8 cellular contexts compared by ENCODE assay signal in genomic region chr1:35539073-35539823, GRCh38. TPM values are rescaled to one million over a fixed set of nuclear protein-coding genes. Genes with fewer than 3 reads are reported as not detected.
DNase-seq lines count a peak whose midpoint lies in the region; ATAC-seq, FAIRE-seq and TF ChIP-seq lines count a peak whose summit lies in the region.

No MANE protein-coding gene starts in this region.

- peaks cover 39 to 64% of the 10 kb centered on the region in 2 experiments for H3K79me1 ChIP-seq in IMR-90 (ENCODE audit: low read depth in 1 of 2, low read length in 2 of 2)

- peak; percentile 18 for DNase-seq in GM13976 (ENCODE audit: low spot score)
- no peak for DNase-seq in IMR-90
- DNase-seq in left lung: no peak
- no peak for DNase-seq in SIG-M5 (lab: John Stamatoyannopoulos, UW)
- no peak for DNase-seq in RCC 7860 (ENCODE audit: low spot score)
- no peak for DNase-seq in NCI-H187 treated with DMSO at 0.1 percent for 48 hours (lab: John Stamatoyannopoulos, UW)
- no peak for DNase-seq in HuH-7.5 (ENCODE audit: low spot score)

- H2AK5ac ChIP-seq in IMR-90 (ENCODE audit: low read depth, low read length): peak overlapping the region; percentile 79; the same call in 1 of the 2 replicates

- H4K8ac ChIP-seq in IMR-90 (ENCODE audit: low read depth in 2 of 2, low read length in 2 of 2): peak overlapping the region in 1 of 2 experiments; percentile 11; a peak in 3 of 4 replicates

- intact Hi-C loops in IMR-90 (cut with micrococcal nuclease): loop anchor here (2.0 kb wide), 1 partner anchor 84 kb away; no protein-coding TSS in a partner anchor
- intact Hi-C loops in left lung (cut with DNase I): no loop called here

- H2AFZ ChIP-seq in IMR-90 (replicated peaks; ENCODE audit: low read length, poor library complexity): no peak overlapping the region

- H4K20me1 ChIP-seq in IMR-90 (ENCODE audit: insufficient read depth, low read length): peaks cover 21% of the 10 kb centered on the region; the same call in 1 of the 2 replicates

- no peak for TF ChIP-seq POLR2A in IMR-90 (IDR thresholded peaks at IDR 0.05; ENCODE audit: low read depth, low read length)

- H3K18ac ChIP-seq in IMR-90 (ENCODE audit: low read depth, low read length): peak overlapping the region; percentile 86

- H3K27ac ChIP-seq in IMR-90 (ENCODE audit: insufficient read depth, low read length): peak overlapping the region; percentile 81; the same call in 1 of the 2 replicates
- H3K27ac ChIP-seq in left lung: peak overlapping the region; percentile 51 to 60

- peaks cover 24% of the 10 kb centered on the region for H3K9me1 ChIP-seq in IMR-90 (ENCODE audit: insufficient read depth, low read length)

- no peak overlapping the region; the same call in 1 of the 2 replicates for H3K56ac ChIP-seq in IMR-90 (ENCODE audit: extremely low read depth, insufficient read depth, low read length)

- peak overlapping the region; percentile 20 for H2AK9ac ChIP-seq in IMR-90 (replicated peaks; ENCODE audit: low read depth, low read length, poor library complexity)

- H3K4me1 ChIP-seq in IMR-90 (ENCODE audit: control insufficient read depth, insufficient read depth, low read length): peaks cover 23% of the 10 kb centered on the region
- peaks cover 16 to 59% of the 10 kb centered on the region in 2 donors for H3K4me1 ChIP-seq in left lung

- peak overlapping the region; percentile 2; the same call in 1 of the 2 replicates for H3K9ac ChIP-seq in IMR-90 (ENCODE audit: low read depth, low read length)

- no peaks in the 10 kb centered on the region for H3K9me3 Mint-ChIP-seq in activated naive CD4-positive, alpha-beta T cell treated with anti-CD3 and anti-CD28 coated beads, Interleukin-2, amount 50 U/mL, for 24 hours

- peak overlapping the region; percentile 92 for H3K27ac Mint-ChIP-seq in activated naive CD4-positive, alpha-beta T cell treated with anti-CD3 and anti-CD28 coated beads, Interleukin-2, amount 50 U/mL, for 24 hours

- H3K36me3 Mint-ChIP-seq in activated naive CD4-positive, alpha-beta T cell treated with anti-CD3 and anti-CD28 coated beads, Interleukin-2, amount 50 U/mL, for 24 hours: peaks cover 6% of the 10 kb centered on the region

- peak overlapping the region; percentile 79 for H3K23ac ChIP-seq in IMR-90 (ENCODE audit: low read depth, low read length)

- ATAC-seq in IMR-90 (ENCODE audit: low read depth) (peak; percentile 33), left lung (peak; percentile 60)

- dilution Hi-C loops in IMR-90 (cut with HindIII; ENCODE audit: low sequenced_read_pairs, unreplicated experiment): no loop called here

- peak overlapping the region; percentile 39 for H2BK120ac ChIP-seq in IMR-90 (ENCODE audit: low read depth, low read length)

- no peak for FAIRE-seq in RCC 7860 (lab: Jason Lieb, UNC)

- H3K9me3 ChIP-seq in IMR-90 (ENCODE audit: control insufficient read depth, insufficient read depth, low read length): no peaks in the 10 kb centered on the region
- H3K9me3 ChIP-seq in left lung: no peaks in the 10 kb centered on the region

- H3K4me3 Mint-ChIP-seq in activated naive CD4-positive, alpha-beta T cell treated with anti-CD3 and anti-CD28 coated beads, Interleukin-2, amount 50 U/mL, for 24 hours: peak overlapping the region; percentile 75

- H3K4me1 Mint-ChIP-seq in activated naive CD4-positive, alpha-beta T cell treated with anti-CD3 and anti-CD28 coated beads, Interleukin-2, amount 50 U/mL, for 24 hours: peaks cover 89% of the 10 kb centered on the region

- CTCF ChIA-PET in IMR-90 (lab: Yijun Ruan, JAX): interaction anchor here (0.6 to 3.7 kb wide), 2 partner anchors 30 to 88 kb away, joined by 5 to 12 read pairs; no protein-coding TSS in a partner anchor

- H3K36me3 ChIP-seq in IMR-90 (ENCODE audit: control insufficient read depth, insufficient read depth, low read length) (peaks cover 1% of the 10 kb centered on the region; the same call in 1 of the 2 replicates), left lung (no peaks in the 10 kb centered on the region)

- H3K4me3 ChIP-seq in IMR-90 (ENCODE audit: insufficient read depth, low read depth, low read length) (no peak overlapping the region), left lung (no peak overlapping the region)

- H4K91ac ChIP-seq in IMR-90 (ENCODE audit: insufficient read depth, low read depth, low read length): peak overlapping the region; percentile 57

- WGBS in IMR-90 (ENCODE audit: extremely low coverage in 2 of 2, insufficient read length in 1 of 2), 2 experiments: no CpG with 5 or more reads among the region's 6 CpGs

- H2BK15ac ChIP-seq in IMR-90 (ENCODE audit: low read depth, low read length): peak overlapping the region; percentile 66; the same call in 2 of the 3 replicates

- POLR2A ChIA-PET in IMR-90 (lab: Charles Lee; ENCODE audit: unreplicated experiment): no interaction called here

- H3K27me3 ChIP-seq in IMR-90 (ENCODE audit: control insufficient read depth, insufficient read depth, low read length) (no peaks in the 10 kb centered on the region), left lung (no peaks in the 10 kb centered on the region)

- no peaks in the 10 kb centered on the region for H3K27me3 Mint-ChIP-seq in activated naive CD4-positive, alpha-beta T cell treated with anti-CD3 and anti-CD28 coated beads, Interleukin-2, amount 50 U/mL, for 24 hours

- no peak for TF ChIP-seq RAD21 in IMR-90 (IDR thresholded peaks at IDR 0.05; ENCODE audit: low read length)

- TF ChIP-seq CTCF in GM13976 (IDR thresholded peaks at IDR 0.05; ENCODE audit: borderline replicate concordance, control extremely low read depth, extremely low read depth, insufficient read depth, missing control alignments) (no peak), IMR-90 (conservative IDR thresholded peaks at IDR 0.05; ENCODE audit: low read depth, low read length) (no peak), left lung (IDR thresholded peaks at IDR 0.05) (no peak)

- H3K14ac ChIP-seq in IMR-90 (replicated peaks; ENCODE audit: low read depth, low read length): peak overlapping the region; percentile 72

- in situ Hi-C loops in GM13976 (cut with MboI; ENCODE audit: low sequenced_read_pairs, unreplicated experiment): no loop called here
- in situ Hi-C loops in IMR-90 (cut with MboI; ENCODE audit: low sequenced_read_pairs): no loop called here

- H4K5ac ChIP-seq in IMR-90 (ENCODE audit: low read depth, low read length): no peak overlapping the region; the same call in none of the 2 replicates

- peak overlapping the region; percentile 70 for H3K4me2 ChIP-seq in IMR-90 (ENCODE audit: low read depth, low read length)

- H2BK20ac ChIP-seq in IMR-90 (ENCODE audit: low read depth, low read length): peak overlapping the region; percentile 62

- H3K4ac ChIP-seq in IMR-90 (ENCODE audit: low read depth, low read length): peak overlapping the region; percentile 84

- peak overlapping the region; percentile 69 for H2BK5ac ChIP-seq in IMR-90 (ENCODE audit: low read depth, low read length, poor library complexity, severe bottlenecking)

- no TSS peak for BruUV-seq in IMR-90 (replicated peaks; lab: Mats Ljungman, UMichigan)

TF ChIP-seq in IMR-90, 13 proteins besides CTCF, POLR2A, EP300 and RAD21:
- TF ChIP-seq CEBPB (IDR thresholded peaks at IDR 0.05; ENCODE audit: low read depth, low read length) (peak; percentile 42; the same call in 1 of the 2 replicates), CHD1 (IDR thresholded peaks at IDR 0.05; ENCODE audit: low read depth, low read length) (no peak)

RNA-seq across cellular contexts. Expression of gene KIAA0319L, which starts 18.0 kb away (rescaled TPM):
- total RNA-seq in IMR-90 (2012; rRNA removed): 38.0 and 49.8 TPM in 2 replicates
- 33.9 and 38.0 TPM in 2 replicates for polyA plus RNA-seq in IMR-90 (2012; rRNA removed)
- 19.3 and 25.5 TPM in 2 replicates for polyA plus RNA-seq in IMR-90 (2012; cell fraction: cytosol; rRNA removed)
- polyA plus RNA-seq in IMR-90 (2012; cell fraction: nucleus; rRNA removed; ENCODE audit: low replicate concordance): 41.2 and 65.5 TPM in 2 replicates
- total RNA-seq in left lung: 10 to 100 TPM; 76.5 to 91.4 TPM

RNA-seq across cellular contexts. Expression of gene NCDN, which starts 18.4 kb away (rescaled TPM):
- total RNA-seq in IMR-90 (2012; rRNA removed) (9.7 and 10.0 TPM in 2 replicates), left lung (10 to 100 TPM; 23.3 to 42.1 TPM)
- polyA plus RNA-seq in IMR-90 (2012; rRNA removed): 38.8 and 39.0 TPM in 2 replicates
- 27.5 and 45.0 TPM in 2 replicates for polyA plus RNA-seq in IMR-90 (2012; cell fraction: cytosol; rRNA removed)
- 25.5 and 57.7 TPM in 2 replicates for polyA plus RNA-seq in IMR-90 (2012; cell fraction: nucleus; rRNA removed; ENCODE audit: low replicate concordance)

RNA-seq across cellular contexts. Expression of gene TFAP2E, which starts 33.9 kb away (rescaled TPM):
- total RNA-seq in IMR-90 (2012; rRNA removed) (under 0.01 TPM in 2 replicates), left lung (1 to 10 TPM; 1.3 to 1.8 TPM)
- polyA plus RNA-seq in IMR-90 (2012; rRNA removed): 0.09 and 0.19 TPM in 2 replicates
- polyA plus RNA-seq in IMR-90 (2012; cell fraction: cytosol; rRNA removed): 0.15 TPM in 1 of 2 replicates, not detected in the other
- polyA plus RNA-seq in IMR-90 (2012; cell fraction: nucleus; rRNA removed; ENCODE audit: low replicate concordance): 1.3 and 2.0 TPM in 2 replicates
